In the genomic region with DNA sequence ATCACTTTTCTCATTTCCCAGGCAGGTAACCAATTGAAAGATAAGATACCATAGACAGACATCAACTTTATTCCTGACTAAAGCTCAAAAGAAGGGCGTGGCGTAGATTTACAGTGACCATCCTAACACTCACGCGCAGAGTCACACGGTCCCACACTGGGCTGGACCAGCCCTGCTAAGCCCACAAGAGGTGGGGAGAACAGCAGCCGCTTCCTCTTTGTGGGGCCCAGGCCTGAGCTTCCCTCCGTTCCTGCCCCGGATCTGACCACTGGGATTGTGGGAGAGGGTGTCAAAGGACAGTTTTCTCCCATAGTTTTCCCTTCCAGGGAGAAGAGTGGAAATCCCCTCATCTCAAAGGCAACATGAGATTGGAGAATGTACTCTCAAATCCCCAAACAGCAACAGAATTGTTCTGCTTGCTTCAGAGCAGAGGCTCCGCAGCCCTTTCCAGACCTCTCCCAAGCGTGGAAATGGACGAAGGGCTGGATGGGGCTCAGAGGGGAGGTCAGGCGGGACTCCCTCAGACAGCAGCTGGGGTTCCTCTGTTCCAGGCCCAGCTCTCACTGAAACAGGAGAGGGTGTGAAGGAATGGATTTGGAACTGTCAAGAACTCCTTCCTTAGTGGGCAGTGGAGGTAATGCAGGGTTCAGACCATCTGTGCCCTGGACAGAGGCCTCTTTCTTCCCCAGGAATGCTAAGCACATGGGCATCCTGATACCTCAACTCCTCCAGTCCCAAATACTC, we compare ENCODE assay signal across 35 cellular contexts. TPM values are rescaled to one million over a fixed set of nuclear protein-coding genes. Genes with fewer than 3 reads are reported as not detected.
DNase-seq lines count a peak whose midpoint lies in the region; ATAC-seq and TF ChIP-seq lines count a peak whose summit lies in the region.
"Had no signal": no experiment of that assay in that cellular context is flagged by ENCODE, and none has a peak within 500 bp of the region (broad histone marks: within the 10 kb centered on the region; RNA-seq: fewer than 3 reads in every experiment).

No MANE protein-coding gene starts in this region.

- H3K27me3 ChIP-seq in tibial nerve (no peaks in the 10 kb centered on the region), MG63 (no peaks in the 10 kb centered on the region)
- H3K27me3 ChIP-seq: gastrocnemius medialis, hepatocyte, ovary, suprapubic skin, vagina had no signal

- H3K36me3 Mint-ChIP-seq in mesothelial cell of epicardium = peaks cover 5% of the 10 kb centered on the region
- H3K36me3 Mint-ChIP-seq: activated naive CD4-positive, alpha-beta T cell treated with anti-CD3 and anti-CD28 coated beads, Interleukin-2, amount 50 U/mL, for 24 hours; CD14-positive monocyte; memory B cell; naive B cell; stimulated activated effector memory CD8-positive, alpha-beta T cell treated with anti-CD3 and anti-CD28 coated beads, Interleukin-12 subunit alpha, Interleukin-12 subunit beta, amount 100 ng/mL, for 72 hours had no signal

- H3K9me3 ChIP-seq in tibial nerve (no peaks in the 10 kb centered on the region), MG63 (no peaks in the 10 kb centered on the region)
- H3K9me3 ChIP-seq: esophagus squamous epithelium, gastrocnemius medialis, ovary, SK-N-SH, suprapubic skin, vagina had no signal

- TF ChIP-seq POLR2A in tibial nerve (IDR thresholded peaks at IDR 0.05) = no peak

- no peaks in the 10 kb centered on the region for H3K27me3 Mint-ChIP-seq in mesothelial cell of epicardium (ENCODE audit: low read depth)
- H3K27me3 Mint-ChIP-seq: activated naive CD4-positive, alpha-beta T cell treated with anti-CD3 and anti-CD28 coated beads, Interleukin-2, amount 50 U/mL, for 24 hours had no signal

- H3K4me3 ChIP-seq in tibial nerve = no peak overlapping the region
- no peak overlapping the region for H3K4me3 ChIP-seq in MG63
- H3K4me3 ChIP-seq: esophagus squamous epithelium, gastrocnemius medialis, GM12878, hepatocyte, ovary, suprapubic skin, vagina had no signal

- H3K27ac Mint-ChIP-seq in mesothelial cell of epicardium = peak overlapping the region; percentile 61
- H3K27ac Mint-ChIP-seq: activated CD4-positive, alpha-beta memory T cell treated with anti-CD3 and anti-CD28 coated beads, Interleukin-2, amount 10 ng/mL, durations not matched to agents 7 days and 5 days; activated naive CD4-positive, alpha-beta T cell treated with anti-CD3 and anti-CD28 coated beads, Interleukin-2, amount 50 U/mL, for 24 hours; activated T-helper 2 cell treated with anti-CD3 and anti-CD28 coated beads, Interferon-gamma antibody, Interleukin-2, Interleukin-4, amounts not matched to agents 10 μg/mL and 5 μg/mL and 100 μg/mL, durations not matched to agents 14 hours and 24 hours and 36 hours; CD14-positive monocyte; memory B cell; naive B cell; stimulated activated effector memory CD8-positive, alpha-beta T cell treated with anti-CD3 and anti-CD28 coated beads, Interleukin-12 subunit alpha, Interleukin-12 subunit beta, amount 100 ng/mL, for 72 hours; T-helper 17 cell had no signal

- H3K36me3 ChIP-seq in tibial nerve (no peaks in the 10 kb centered on the region), MG63 (no peaks in the 10 kb centered on the region)
- H3K36me3 ChIP-seq: esophagus squamous epithelium, gastrocnemius medialis, ovary, suprapubic skin, vagina had no signal

- no peak for ATAC-seq in SK-N-SH treated with all-trans-retinoic acid at 6 μM for 48 hours
- ATAC-seq: gastrocnemius medialis; GM12878; left colon; stimulated activated effector memory CD8-positive, alpha-beta T cell treated with anti-CD3 and anti-CD28 coated beads, Interleukin-12 subunit alpha, Interleukin-12 subunit beta, amount 100 ng/mL, for 72 hours; T-helper 17 cell had no signal

- peak overlapping the region in 3 of 4 donors; percentile 32 to 63 (median 45) for H3K27ac ChIP-seq in tibial nerve
- H3K27ac ChIP-seq: 22Rv1, esophagus squamous epithelium, gastrocnemius medialis, hepatocyte, ovary, suprapubic skin, vagina had no signal

- peak; percentile 35 for DNase-seq in DMS 273 (lab: John Stamatoyannopoulos, UW; ENCODE audit: unreplicated experiment)
- DNase-seq in DMS 273 treated with DMSO at 0.1 percent for 48 hours (lab: John Stamatoyannopoulos, UW) = no peak
- DNase-seq in cerebellar cortex (ENCODE audit: low spot score) = peak; percentile 8
- DNase-seq in mesothelial cell of epicardium (ENCODE audit: low spot score in 2 of 2, unreplicated experiment in 2 of 2) = no peak
- DNase-seq in tibial nerve (ENCODE audit: low spot score in 2 of 2) = no peak
- DNase-seq in GM10266 (ENCODE audit: extremely low spot score) = no peak
- DNase-seq in MG63 = no peak
- DNase-seq: activated CD4-positive, alpha-beta memory T cell treated with anti-CD3 and anti-CD28 coated beads, Interleukin-2, amount 10 ng/mL, durations not matched to agents 7 days and 5 days; activated CD4-positive, alpha-beta T cell treated with anti-CD3 and anti-CD28 coated beads for 1 hour; amygdala; cortex of kidney; esophagus squamous epithelium; gastrocnemius medialis; left colon; naive B cell; NCI-H1105; NCI-H1930; NCI-H526; ovary; SK-N-SH; stimulated activated CD4-positive, alpha-beta T cell treated with anti-CD3 and anti-CD28 coated beads, Interleukin-12 subunit alpha, Interleukin-12 subunit beta, amount 100 ng/mL, for 4 hours; stimulated activated CD4-positive, alpha-beta T cell treated with anti-CD3 and anti-CD28 coated beads, Interleukin-4, amount 100 ng/mL, for 24 hours; T-helper 17 cell had no signal

- H3K4me1 Mint-ChIP-seq in mesothelial cell of epicardium = peaks cover 25% of the 10 kb centered on the region
- H3K4me1 Mint-ChIP-seq: activated naive CD4-positive, alpha-beta T cell treated with anti-CD3 and anti-CD28 coated beads, Interleukin-2, amount 50 U/mL, for 24 hours; memory B cell; naive B cell; stimulated activated effector memory CD8-positive, alpha-beta T cell treated with anti-CD3 and anti-CD28 coated beads, Interleukin-12 subunit alpha, Interleukin-12 subunit beta, amount 100 ng/mL, for 72 hours had no signal

- 54 to 58% methylated on average over 12 of the region's 12 CpGs for WGBS in tibial nerve, 2 donors

- no peak for TF ChIP-seq EP300 in tibial nerve (IDR thresholded peaks at IDR 0.05)

- H3K9me3 Mint-ChIP-seq in mesothelial cell of epicardium = no peaks in the 10 kb centered on the region
- H3K9me3 Mint-ChIP-seq: activated CD4-positive, alpha-beta memory T cell treated with anti-CD3 and anti-CD28 coated beads, Interleukin-2, amount 10 ng/mL, durations not matched to agents 7 days and 5 days; activated naive CD4-positive, alpha-beta T cell treated with anti-CD3 and anti-CD28 coated beads, Interleukin-2, amount 50 U/mL, for 24 hours; activated T-helper 2 cell treated with anti-CD3 and anti-CD28 coated beads, Interferon-gamma antibody, Interleukin-2, Interleukin-4, amounts not matched to agents 10 μg/mL and 5 μg/mL and 100 μg/mL, durations not matched to agents 14 hours and 24 hours and 36 hours; CD14-positive monocyte; memory B cell; stimulated activated effector memory CD8-positive, alpha-beta T cell treated with anti-CD3 and anti-CD28 coated beads, Interleukin-12 subunit alpha, Interleukin-12 subunit beta, amount 100 ng/mL, for 72 hours had no signal

- H3K4me1 ChIP-seq in tibial nerve = peaks cover 0 to 29% (median 5%) of the 10 kb centered on the region in 4 donors
- H3K4me1 ChIP-seq: gastrocnemius medialis, suprapubic skin, vagina had no signal

- TF ChIP-seq CTCF in mesothelial cell of epicardium (IDR thresholded peaks at IDR 0.05; ENCODE audit: unreplicated experiment) = no peak
- no peak for TF ChIP-seq CTCF in tibial nerve (IDR thresholded peaks at IDR 0.05)
- no peak for TF ChIP-seq CTCF in GM10266 (IDR thresholded peaks at IDR 0.05; ENCODE audit: control insufficient read depth, insufficient read depth, low read depth, missing control alignments)

- no peak overlapping the region for H3K4me3 Mint-ChIP-seq in mesothelial cell of epicardium
- H3K4me3 Mint-ChIP-seq: activated CD4-positive, alpha-beta memory T cell treated with anti-CD3 and anti-CD28 coated beads, Interleukin-2, amount 10 ng/mL, durations not matched to agents 7 days and 5 days; activated naive CD4-positive, alpha-beta T cell treated with anti-CD3 and anti-CD28 coated beads, Interleukin-2, amount 50 U/mL, for 24 hours; CD14-positive monocyte; memory B cell; stimulated activated effector memory CD8-positive, alpha-beta T cell treated with anti-CD3 and anti-CD28 coated beads, Interleukin-12 subunit alpha, Interleukin-12 subunit beta, amount 100 ng/mL, for 72 hours; T-helper 17 cell had no signal

TF ChIP-seq in SK-N-SH treated with all-trans-retinoic acid at 6 μM for 48 hours, 23 proteins besides CTCF, POLR2A, EP300 and RAD21:
- TF ChIP-seq GLIS3 (CRISPR knock-in tag; IDR thresholded peaks at IDR 0.05) (no peak), RARB (CRISPR knock-in tag; IDR thresholded peaks at IDR 0.05) (no peak), CSDC2 (CRISPR knock-in tag; IDR thresholded peaks at IDR 0.05) (no peak), ZC3H10 (CRISPR knock-in tag; IDR thresholded peaks at IDR 0.05) (no peak), OSR1 (CRISPR knock-in tag; IDR thresholded peaks at IDR 0.05) (no peak)

RNA-seq across cellular contexts. Expression of a gene that starts 33.7 kb away (rescaled TPM):
- total RNA-seq in mesothelial cell of epicardium (5.3 to 5.5 TPM (median 5.5 TPM) in 3 replicates), tibial nerve (1 to 10 TPM; 1.3 to 3.1 (median 2.1) TPM)
- total RNA-seq in MG63 (2014; rRNA removed; shearing (Covaris generic); ENCODE audit: low replicate concordance) = not detected in 2 replicates
- total RNA-seq: activated CD4-positive, alpha-beta memory T cell treated with anti-CD3 and anti-CD28 coated beads, Interleukin-2, amount 10 ng/mL, durations not matched to agents 7 days and 5 days; activated T-helper 2 cell treated with anti-CD3 and anti-CD28 coated beads, Interferon-gamma antibody, Interleukin-2, Interleukin-4, amounts not matched to agents 10 μg/mL and 5 μg/mL and 100 μg/mL, durations not matched to agents 14 hours and 24 hours and 36 hours; gastrocnemius medialis; LHCN-M2; T-helper 17 cell; vagina had no signal

Comparison
In these comparisons a context has a peak if more than half of its experiments do, and no peak if none do; other contexts are left out.
1. DNase-seq: peak in DMS 273 (single experiment) and cerebellar cortex (single experiment); none in DMS 273 treated with DMSO at 0.1 percent for 48 hours (single experiment), mesothelial cell of epicardium (0 of 2), tibial nerve (0 of 2), GM10266 (single experiment) and MG63 (single experiment).